Comparison of ENCODE assay signal across 9 cellular contexts in genomic region chr2:218002792-218003191, GRCh38. TPM values are rescaled to one million over a fixed set of nuclear protein-coding genes. Genes with fewer than 3 reads are reported as not detected.
DNase-seq lines count a peak whose midpoint lies in the region; ATAC-seq and TF ChIP-seq lines count a peak whose summit lies in the region.
"Had no signal": no experiment of that assay in that cellular context is flagged by ENCODE, and none has a peak within 500 bp of the region (broad histone marks: within the 10 kb centered on the region; RNA-seq: fewer than 3 reads in every experiment).

Gene TNS1 (minus strand): TSS chr2:218002995. CDS start chr2:218002872, 123 bp downstream.

- H3K4me3 ChIP-seq in fibroblast of lung (replicated peaks in 1 of 4; ENCODE audit: control extremely low read depth in 1 of 4, insufficient read depth in 1 of 4, low read depth in 3 of 4, low read length in 4 of 4), result peak within 1 kb of the TSS; percentile 27 to 83 (median 62)

- peak within 1 kb of the TSS; percentile 79 for H3K27ac ChIP-seq in fibroblast of lung (ENCODE audit: insufficient read depth, low read length)
- H3K27ac ChIP-seq: KMS-11 had no signal

- no peaks in the 10 kb centered on the region for H3K27me3 ChIP-seq in fibroblast of lung (ENCODE audit: control insufficient read depth, insufficient read depth, low read length)

- peaks cover 35% of the 10 kb centered on the region for H3K79me2 ChIP-seq in fibroblast of lung (ENCODE audit: control insufficient read depth, insufficient read depth, low read length)

- no peak for DNase-seq in stimulated activated naive CD8-positive, alpha-beta T cell treated with anti-CD3 and anti-CD28 coated beads, Interleukin-15, amount 100 ng/mL, for 72 hours
- no peak for DNase-seq in stimulated activated naive CD8-positive, alpha-beta T cell treated with anti-CD3 and anti-CD28 coated beads, Interleukin-15, Interleukin-2, amounts not matched to agents 100 U/mL and 50 U/mL, for 24 hours
- DNase-seq in fibroblast of lung (ENCODE audit: low read depth in 2 of 2) (peak; percentile 61 to 66), myocyte (ENCODE audit: low read depth) (no peak)

- H3K4me3 Mint-ChIP-seq in stimulated activated naive CD8-positive, alpha-beta T cell treated with anti-CD3 and anti-CD28 coated beads, Interleukin-15, amount 100 ng/mL, for 72 hours, result no peak within 1 kb of the TSS

- H3K4me1 Mint-ChIP-seq in stimulated activated naive CD8-positive, alpha-beta T cell treated with anti-CD3 and anti-CD28 coated beads, Interleukin-15, amount 100 ng/mL, for 72 hours, result peaks cover 20% of the 10 kb centered on the region

- ATAC-seq in stimulated activated naive CD8-positive, alpha-beta T cell treated with anti-CD3 and anti-CD28 coated beads, Interleukin-15, amount 100 ng/mL, for 72 hours, result peak; percentile 8
- ATAC-seq in stimulated activated naive CD8-positive, alpha-beta T cell treated with anti-CD3 and anti-CD28 coated beads, Interleukin-15, Interleukin-2, amounts not matched to agents 100 U/mL and 50 U/mL, for 24 hours, result no peak
- no peak for ATAC-seq in GM21825 (IDR thresholded peaks at IDR 0.05; ENCODE audit: unreplicated experiment)
- no peak for ATAC-seq in HG02610 (IDR thresholded peaks at IDR 0.05; ENCODE audit: unreplicated experiment)
- ATAC-seq in GM18868 (IDR thresholded peaks at IDR 0.05; ENCODE audit: unreplicated experiment), result no peak
- no peak for ATAC-seq in HG03025 (IDR thresholded peaks at IDR 0.05; ENCODE audit: low FRiP score, unreplicated experiment)

- H3K36me3 ChIP-seq in fibroblast of lung (ENCODE audit: control insufficient read depth, insufficient read depth, low read length), result no peaks in the 10 kb centered on the region

- no peaks in the 10 kb centered on the region for H3K9me3 ChIP-seq in fibroblast of lung (ENCODE audit: control insufficient read depth, insufficient read depth, low read depth, low read length)

- peaks cover 6% of the 10 kb centered on the region for H3K4me1 ChIP-seq in fibroblast of lung (ENCODE audit: control insufficient read depth, extremely low read depth, insufficient read depth, low read length)

- H2AFZ ChIP-seq in fibroblast of lung (ENCODE audit: low read length), result no peak within 1 kb of the TSS

- peak within 1 kb of the TSS; percentile 83 for H3K4me2 ChIP-seq in fibroblast of lung (ENCODE audit: extremely low read depth, insufficient read depth, low read length)
- H3K4me2 ChIP-seq: KMS-11 had no signal

- no peaks in the 10 kb centered on the region for H3K9me3 Mint-ChIP-seq in stimulated activated naive CD8-positive, alpha-beta T cell treated with anti-CD3 and anti-CD28 coated beads, Interleukin-15, amount 100 ng/mL, for 72 hours

- no peak for TF ChIP-seq CTCF in fibroblast of lung (conservative IDR thresholded peaks at IDR 0.05 in 1 of 2, IDR thresholded peaks at IDR 0.05 in 1 of 2; ENCODE audit: low read depth in 1 of 2, low read length in 2 of 2)

- peaks cover 1% of the 10 kb centered on the region for H4K20me1 ChIP-seq in fibroblast of lung (ENCODE audit: control insufficient read depth, extremely low read depth, insufficient read depth, low read length)

- peaks cover 19% of the 10 kb centered on the region for H3K27me3 Mint-ChIP-seq in stimulated activated naive CD8-positive, alpha-beta T cell treated with anti-CD3 and anti-CD28 coated beads, Interleukin-15, amount 100 ng/mL, for 72 hours

- peak within 1 kb of the TSS; percentile 48 for H3K9ac ChIP-seq in fibroblast of lung (ENCODE audit: insufficient read depth, low read length)
- H3K9ac ChIP-seq: KMS-11 had no signal

- no peak within 1 kb of the TSS for H3K27ac Mint-ChIP-seq in stimulated activated naive CD8-positive, alpha-beta T cell treated with anti-CD3 and anti-CD28 coated beads, Interleukin-15, amount 100 ng/mL, for 72 hours

RNA-seq across cellular contexts. Expression of gene TNS1, which starts in this region (rescaled TPM):
- total RNA-seq in fibroblast of lung, result 44.4 and 49.1 TPM in 2 replicates
- 13.9 and 47.1 TPM in 2 replicates for polyA plus RNA-seq in fibroblast of lung
- 24.7 and 106 TPM in 2 replicates for polyA plus RNA-seq in fibroblast of lung (2012)
- polyA minus RNA-seq in fibroblast of lung (ENCODE audit: low replicate concordance), result 212 and 695 TPM in 2 replicates
- 106 TPM in 2 replicates for total RNA-seq in myocyte
- polyA plus RNA-seq in myocyte (2012), result 198 TPM

Comparison
In these comparisons a context has a peak if more than half of its experiments do, and no peak if none do; other contexts are left out.
1. DNase-seq: peak in fibroblast of lung (2 of 2); none in stimulated activated naive CD8-positive, alpha-beta T cell treated with anti-CD3 and anti-CD28 coated beads, Interleukin-15, amount 100 ng/mL, for 72 hours (0 of 2), stimulated activated naive CD8-positive, alpha-beta T cell treated with anti-CD3 and anti-CD28 coated beads, Interleukin-15, Interleukin-2, amounts not matched to agents 100 U/mL and 50 U/mL, for 24 hours (single experiment) and myocyte (single experiment).